ENCODE assay signal across 25 cellular contexts in genomic region chr2:27815860-27816438, GRCh38.
"Had no signal": no experiment of that assay in that cellular context is flagged by ENCODE, and none has a peak within 500 bp of the region (broad histone marks: within the 10 kb centered on the region; RNA-seq: fewer than 3 reads in every experiment).

No MANE protein-coding gene starts in this region.

- H3K4me2 ChIP-seq: neural progenitor cell had no signal

- H3K27me3 ChIP-seq: neural progenitor cell, ovary, right lobe of liver, sigmoid colon, stomach, thyroid gland, tibial nerve, upper lobe of left lung, vagina had no signal

- ATAC-seq: psoas muscle; right cardiac atrium; right lobe of liver; stimulated activated effector memory CD8-positive, alpha-beta T cell treated with anti-CD3 and anti-CD28 coated beads, Interleukin-12 subunit alpha, Interleukin-12 subunit beta, amount 100 ng/mL, for 72 hours; stimulated activated naive B cell treated with anti-CD40 and anti-IgM and Interleukin-4, amounts not matched to agents 10 μg/mL and 1 μg/mL and 100 μg/mL, for 72 hours had no signal

- H3K4me3 ChIP-seq: neural progenitor cell, ovary, psoas muscle, right lobe of liver, sigmoid colon, stomach, thoracic aorta, thyroid gland, tibial nerve, upper lobe of left lung, vagina had no signal

- H3K79me2 ChIP-seq: parathyroid adenoma had no signal

- H3K9ac ChIP-seq: neural progenitor cell, parathyroid adenoma had no signal

- H3K4me1 ChIP-seq: neural progenitor cell, parathyroid adenoma, psoas muscle, right lobe of liver, sigmoid colon, stomach, thyroid gland, tibial nerve, vagina had no signal

- H2AFZ ChIP-seq: neural progenitor cell, parathyroid adenoma had no signal

- DNase-seq: occipital lobe; ovary; posterior cingulate gyrus; psoas muscle; right cardiac atrium; right lobe of liver; sigmoid colon; small intestine; stimulated activated CD4-positive, alpha-beta T cell treated with anti-CD3 and anti-CD28 coated beads, Interleukin-15, amount 100 ng/mL, for 24 hours; stimulated activated CD4-positive, alpha-beta T cell treated with anti-CD3 and anti-CD28 coated beads, Interleukin-2, amount 100 ng/mL, for 24 hours; stimulated activated CD4-positive, alpha-beta T cell treated with anti-CD3 and anti-CD28 coated beads, Interleukin-2, amount 100 ng/mL, for 48 hours; stimulated activated CD4-positive, alpha-beta T cell treated with anti-CD3 and anti-CD28 coated beads, Interleukin-4, amount 100 ng/mL, for 24 hours; stimulated activated naive B cell treated with anti-CD40 and anti-IgM and Interleukin-4, amounts not matched to agents 10 μg/mL and 1 μg/mL and 100 μg/mL, for 72 hours; stimulated activated naive CD4-positive, alpha-beta T cell treated with Interleukin-2 at 50 U/mL for 16 hours; stomach; thyroid gland; trophoblast cell; upper lobe of left lung had no signal

- H3K36me3 ChIP-seq: neural progenitor cell, ovary, right lobe of liver, sigmoid colon, stomach, thoracic aorta, thyroid gland, tibial nerve, upper lobe of left lung, vagina had no signal

- H3K27ac ChIP-seq: neural progenitor cell, ovary, parathyroid adenoma, psoas muscle, right lobe of liver, sigmoid colon, stomach, thoracic aorta, thyroid gland, tibial nerve, upper lobe of left lung, vagina had no signal

- FAIRE-seq: small intestine, urothelium cell line had no signal

- H3K9me3 ChIP-seq: ovary, psoas muscle, right lobe of liver, sigmoid colon, stomach, thoracic aorta, thyroid gland, tibial nerve, upper lobe of left lung, vagina had no signal
